7 cellular contexts compared by ENCODE assay signal in genomic region chr14:95520346-95520745, GRCh38.
DNase-seq lines count a peak whose midpoint lies in the region; ATAC-seq, FAIRE-seq and TF ChIP-seq lines count a peak whose summit lies in the region.

No MANE protein-coding gene starts in this region.

- TF ChIP-seq POLR2A in H54 (IDR thresholded peaks at IDR 0.05; ENCODE audit: low read depth, low read length): no peak

- CTCF ChIA-PET in RWPE1 (lab: Yijun Ruan, JAX): no interaction called here

- peak; percentile 45 for FAIRE-seq in H54 (lab: Jason Lieb, UNC)

- no peak for DNase-seq in H54 (ENCODE audit: insufficient read length, low spot score)
- DNase-seq in RWPE1 (ENCODE audit: low spot score): no peak
- DNase-seq in effector memory CD8-positive, alpha-beta T cell: no peak
- peak; percentile 41 for DNase-seq in stimulated activated CD8-positive, alpha-beta memory T cell treated with anti-CD3 and anti-CD28 coated beads, Interleukin-4, amount 100 ng/mL, for 48 hours
- DNase-seq in islet precursor cell: no peak
- no peak for DNase-seq in middle frontal gyrus (ENCODE audit: extremely low spot score, low spot score)
- DNase-seq in NOMO-1 treated with dmso at 0.1 percent for 144 hours (lab: John Stamatoyannopoulos, UW; ENCODE audit: unreplicated experiment): no peak

- H3K27me3 Mint-ChIP-seq in effector memory CD8-positive, alpha-beta T cell: no peaks in the 10 kb centered on the region

- H3K4me1 Mint-ChIP-seq in effector memory CD8-positive, alpha-beta T cell (ENCODE audit: low read depth in 2 of 2): peaks cover 69 to 70% of the 10 kb centered on the region in 2 donors

- ATAC-seq in effector memory CD8-positive, alpha-beta T cell (replicated peaks): no peak

- no peaks in the 10 kb centered on the region for H3K9me3 Mint-ChIP-seq in effector memory CD8-positive, alpha-beta T cell

- no peak for TF ChIP-seq CTCF in RWPE1 (conservative IDR thresholded peaks at IDR 0.05; ENCODE audit: low read depth)

- peak overlapping the region; percentile 64 to 79 for H3K4me3 Mint-ChIP-seq in effector memory CD8-positive, alpha-beta T cell

- peak overlapping the region; percentile 74; the same call in 1 of the 2 replicates for H3K27ac ChIP-seq in RWPE1

- POLR2A ChIA-PET in RWPE1 (lab: Yijun Ruan, JAX; ENCODE audit: low non-redundant PET): no interaction called here

- peak overlapping the region; percentile 72 to 90 for H3K27ac Mint-ChIP-seq in effector memory CD8-positive, alpha-beta T cell

- peaks cover 21% of the 10 kb centered on the region for H3K36me3 Mint-ChIP-seq in effector memory CD8-positive, alpha-beta T cell (ENCODE audit: insufficient read depth)
